In genomic region chr18:75474332-75474731, GRCh38 we compare ENCODE assay signal across 1 cellular context.
TF ChIP-seq lines count a peak whose summit lies in the region.

No MANE protein-coding gene starts in this region.

TF ChIP-seq in IMR-90, 13 proteins besides CTCF, POLR2A, EP300 and RAD21 (continued from another document):
- TF ChIP-seq CEBPB (IDR thresholded peaks at IDR 0.05; ENCODE audit: low read depth, low read length): peak; percentile 51
TF ChIP-seq in IMR-90: peak in this region for 1.
